36 cellular contexts compared by ENCODE assay signal in the genomic region with DNA sequence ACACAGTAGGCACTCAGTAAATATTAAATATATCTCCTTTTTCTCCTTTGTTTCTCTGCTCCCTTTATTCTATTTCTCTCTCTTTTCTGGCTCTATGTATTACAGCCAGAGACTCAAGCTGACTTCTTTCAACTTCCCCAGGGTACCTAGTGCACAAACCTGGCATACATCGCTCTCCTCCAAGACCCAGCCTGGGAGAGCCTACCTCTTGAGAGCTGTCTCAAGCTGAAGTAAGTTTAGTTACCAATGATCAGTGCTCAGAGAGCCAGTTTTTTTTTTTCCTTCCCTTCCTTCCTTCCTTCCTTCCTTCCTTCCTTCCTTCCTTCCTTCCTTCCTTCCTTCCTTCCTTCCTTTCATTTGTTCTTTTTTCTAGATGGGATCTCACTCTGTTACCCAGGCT. TPM values are rescaled to one million over a fixed set of nuclear protein-coding genes. Genes with fewer than 3 reads are reported as not detected.
"Had no signal": no experiment of that assay in that cellular context is flagged by ENCODE, and none has a peak within 500 bp of the region (broad histone marks: within the 10 kb centered on the region; RNA-seq: fewer than 3 reads in every experiment).

No MANE protein-coding gene starts in this region.

- H3K36me3 ChIP-seq: neutrophil, ovary, right lobe of liver, sigmoid colon, thoracic aorta, thyroid gland, tibial nerve, upper lobe of left lung, vagina had no signal

- H3K36me3 Mint-ChIP-seq: natural killer cell treated with Interleukin-12 subunit alpha and Interleukin-12 subunit beta and Interleukin-15 and Interleukin-18, amount 100 ng/mL, for 72 hours; stimulated activated effector memory CD8-positive, alpha-beta T cell treated with anti-CD3 and anti-CD28 coated beads, Interleukin-12 subunit alpha, Interleukin-12 subunit beta, amount 100 ng/mL, for 72 hours; stimulated activated naive B cell treated with anti-CD40 and anti-IgM and Interleukin-4, amounts not matched to agents 10 μg/mL and 1 μg/mL and 100 μg/mL, for 72 hours had no signal

- H3K9ac ChIP-seq: parathyroid adenoma had no signal

- DNase-seq: nephron progenitor cell; nucleus accumbens; ovary; posterior cingulate gyrus; psoas muscle; right cardiac atrium; right lobe of liver; sigmoid colon; small intestine; stimulated activated CD4-positive, alpha-beta T cell treated with anti-CD3 and anti-CD28 coated beads, Interleukin-15, amount 100 ng/mL, for 24 hours; stimulated activated CD4-positive, alpha-beta T cell treated with anti-CD3 and anti-CD28 coated beads, Interleukin-2, amount 100 ng/mL, for 24 hours; stimulated activated CD4-positive, alpha-beta T cell treated with anti-CD3 and anti-CD28 coated beads, Interleukin-2, amount 100 ng/mL, for 48 hours; stimulated activated CD4-positive, alpha-beta T cell treated with anti-CD3 and anti-CD28 coated beads, Interleukin-4, amount 100 ng/mL, for 24 hours; stimulated activated naive B cell treated with anti-CD40 and anti-IgM and Interleukin-4, amounts not matched to agents 10 μg/mL and 1 μg/mL and 100 μg/mL, for 72 hours; stimulated activated naive CD4-positive, alpha-beta T cell treated with Interleukin-2 at 50 U/mL for 16 hours; stomach; thyroid gland; trophoblast cell; upper lobe of left lung had no signal

- H3K27ac ChIP-seq: neutrophil, ovary, parathyroid adenoma, psoas muscle, right lobe of liver, sigmoid colon, stomach, thoracic aorta, thyroid gland, tibial nerve, upper lobe of left lung, vagina had no signal

- FAIRE-seq: small intestine, urothelium cell line had no signal

- H3K27ac Mint-ChIP-seq: natural killer cell treated with Interleukin-12 subunit alpha and Interleukin-12 subunit beta and Interleukin-15 and Interleukin-18, amount 100 ng/mL, for 72 hours; nephron progenitor cell; progenitor cell of endocrine pancreas; stimulated activated effector memory CD8-positive, alpha-beta T cell treated with anti-CD3 and anti-CD28 coated beads, Interleukin-12 subunit alpha, Interleukin-12 subunit beta, amount 100 ng/mL, for 72 hours; stimulated activated naive B cell treated with anti-CD40 and anti-IgM and Interleukin-4, amounts not matched to agents 10 μg/mL and 1 μg/mL and 100 μg/mL, for 72 hours; stimulated activated naive CD8-positive, alpha-beta T cell treated with anti-CD3 and anti-CD28 coated beads, Interleukin-15, Interleukin-2, amounts not matched to agents 100 ng/mL and 50 ng/mL, for 24 hours had no signal

- H3K79me2 ChIP-seq: parathyroid adenoma had no signal

- H3K27me3 Mint-ChIP-seq: progenitor cell of endocrine pancreas had no signal

- H3K4me1 ChIP-seq: parathyroid adenoma, psoas muscle, right lobe of liver had no signal

- H3K9me3 Mint-ChIP-seq: natural killer cell treated with Interleukin-12 subunit alpha and Interleukin-12 subunit beta and Interleukin-15 and Interleukin-18, amount 100 ng/mL, for 72 hours; nephron progenitor cell; neural crest cell; stimulated activated effector memory CD8-positive, alpha-beta T cell treated with anti-CD3 and anti-CD28 coated beads, Interleukin-12 subunit alpha, Interleukin-12 subunit beta, amount 100 ng/mL, for 72 hours; stimulated activated naive B cell treated with anti-CD40 and anti-IgM and Interleukin-4, amounts not matched to agents 10 μg/mL and 1 μg/mL and 100 μg/mL, for 72 hours; stimulated activated naive CD8-positive, alpha-beta T cell treated with anti-CD3 and anti-CD28 coated beads, Interleukin-15, Interleukin-2, amounts not matched to agents 100 ng/mL and 50 ng/mL, for 24 hours had no signal

- H3K4me3 ChIP-seq: ovary, psoas muscle, right lobe of liver, sigmoid colon, stomach, thoracic aorta, thyroid gland, tibial nerve, upper lobe of left lung, vagina had no signal

- H3K4me1 Mint-ChIP-seq: neural crest cell; stimulated activated effector memory CD8-positive, alpha-beta T cell treated with anti-CD3 and anti-CD28 coated beads, Interleukin-12 subunit alpha, Interleukin-12 subunit beta, amount 100 ng/mL, for 72 hours; stimulated activated naive B cell treated with anti-CD40 and anti-IgM and Interleukin-4, amounts not matched to agents 10 μg/mL and 1 μg/mL and 100 μg/mL, for 72 hours had no signal

- H3K9me3 ChIP-seq: neutrophil, ovary, psoas muscle, right lobe of liver, sigmoid colon, stomach, thoracic aorta, thyroid gland, tibial nerve, upper lobe of left lung, vagina had no signal

- H3K27me3 ChIP-seq: neutrophil, ovary, right lobe of liver, sigmoid colon, stomach, thyroid gland, tibial nerve, upper lobe of left lung, vagina had no signal

- H3K4me3 Mint-ChIP-seq: natural killer cell treated with Interleukin-12 subunit alpha and Interleukin-12 subunit beta and Interleukin-15 and Interleukin-18, amount 100 ng/mL, for 72 hours; nephron progenitor cell; neural crest cell; stimulated activated effector memory CD8-positive, alpha-beta T cell treated with anti-CD3 and anti-CD28 coated beads, Interleukin-12 subunit alpha, Interleukin-12 subunit beta, amount 100 ng/mL, for 72 hours; stimulated activated naive B cell treated with anti-CD40 and anti-IgM and Interleukin-4, amounts not matched to agents 10 μg/mL and 1 μg/mL and 100 μg/mL, for 72 hours; stimulated activated naive CD8-positive, alpha-beta T cell treated with anti-CD3 and anti-CD28 coated beads, Interleukin-15, Interleukin-2, amounts not matched to agents 100 ng/mL and 50 ng/mL, for 24 hours had no signal

- H2AFZ ChIP-seq: parathyroid adenoma had no signal

RNA-seq across cellular contexts. Expression of a gene that starts 43.9 kb away (rescaled TPM):
- total RNA-seq: natural killer cell treated with Interleukin-12 subunit alpha and Interleukin-12 subunit beta and Interleukin-15 and Interleukin-18, amount 100 ng/mL, for 72 hours; neural crest cell; omental fat pad; ovary; progenitor cell of endocrine pancreas; psoas muscle; renal cortical epithelial cell; right cardiac atrium; right lobe of liver; sigmoid colon; skeletal muscle tissue; stomach; subcutaneous adipose tissue; temporal lobe; thoracic aorta; thyroid gland; tibial nerve; upper lobe of left lung; ureter; vagina had no signal
- polyA plus RNA-seq: ovary, psoas muscle, right cardiac atrium, sigmoid colon had no signal
